In the genomic region with DNA sequence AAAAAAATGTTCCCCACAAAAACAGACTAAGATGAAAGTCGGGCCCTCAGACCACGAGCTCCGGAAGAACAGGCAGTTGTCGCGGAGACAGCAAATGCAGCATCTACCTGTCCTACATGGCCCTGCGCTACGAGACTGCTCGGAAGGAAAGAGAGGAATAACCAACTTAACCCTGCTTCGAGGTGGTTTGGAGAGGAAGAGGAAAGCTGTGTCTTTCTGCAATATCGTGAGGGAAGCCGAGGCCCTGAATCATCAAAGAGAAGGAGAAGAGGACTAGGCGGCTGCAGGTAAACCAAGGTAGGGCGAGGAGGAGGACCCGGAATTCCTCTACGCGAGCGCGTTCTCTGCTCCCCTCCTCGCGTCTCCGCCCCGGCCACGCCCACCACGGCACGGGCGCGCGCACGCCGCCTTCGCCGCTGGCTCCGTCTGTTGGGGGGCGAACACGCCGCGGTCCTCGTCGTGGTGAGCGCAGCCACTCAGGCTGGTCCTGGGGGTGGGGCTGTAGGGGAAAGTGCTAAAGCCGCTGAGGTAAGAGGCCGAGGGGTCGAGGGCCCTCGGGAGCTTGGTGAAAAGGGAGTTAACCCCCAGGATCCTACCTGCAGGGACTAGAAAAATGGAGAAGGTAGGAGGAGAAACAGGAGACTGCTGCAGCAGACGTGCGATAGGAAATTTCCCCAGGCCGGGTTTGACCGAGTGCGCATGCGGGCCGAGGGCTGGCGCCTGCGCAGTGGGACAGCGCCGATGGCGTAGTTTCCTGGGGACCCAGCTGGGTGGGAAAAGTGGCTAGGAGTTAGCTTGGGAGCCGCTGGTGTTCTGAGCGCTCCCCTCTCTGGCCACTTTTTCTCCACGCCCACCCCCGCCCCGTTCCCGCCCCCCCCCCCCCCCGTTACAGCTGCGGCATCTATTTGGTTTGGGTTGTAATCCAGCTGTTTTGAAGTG, we compare ENCODE assay signal across 8 cellular contexts. TPM values are rescaled to one million over a fixed set of nuclear protein-coding genes. Genes with fewer than 3 reads are reported as not detected.
DNase-seq lines count a peak whose midpoint lies in the region; ATAC-seq and TF ChIP-seq lines count a peak whose summit lies in the region.

A gene (plus strand): TSS at position 402 of the 939 bp plus-strand sequence. CDS start 7,903 bp downstream, outside the sequence.
A gene with protein sequence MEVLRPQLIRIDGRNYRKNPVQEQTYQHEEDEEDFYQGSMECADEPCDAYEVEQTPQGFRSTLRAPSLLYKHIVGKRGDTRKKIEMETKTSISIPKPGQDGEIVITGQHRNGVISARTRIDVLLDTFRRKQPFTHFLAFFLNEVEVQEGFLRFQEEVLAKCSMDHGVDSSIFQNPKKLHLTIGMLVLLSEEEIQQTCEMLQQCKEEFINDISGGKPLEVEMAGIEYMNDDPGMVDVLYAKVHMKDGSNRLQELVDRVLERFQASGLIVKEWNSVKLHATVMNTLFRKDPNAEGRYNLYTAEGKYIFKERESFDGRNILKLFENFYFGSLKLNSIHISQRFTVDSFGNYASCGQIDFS (minus strand): TSS at position 666 of the 939 bp plus-strand sequence. CDS start 2,978 bp downstream, outside the sequence.

- H3K4me3 Mint-ChIP-seq in activated T-cell treated with anti-CD3 and anti-CD28 coated beads, Interleukin-2, amount 50 U/mL, for 24 hours = peak within 1 kb of the TSS; percentile 89

- peaks cover 57% of the 10 kb centered on the region for H3K4me1 Mint-ChIP-seq in activated T-cell treated with anti-CD3 and anti-CD28 coated beads, Interleukin-2, amount 50 U/mL, for 24 hours (ENCODE audit: low read depth)

- TF ChIP-seq POLR2A in erythroblast (IDR thresholded peaks at IDR 0.05; ENCODE audit: low read length) = peak; percentile 98

- no peaks in the 10 kb centered on the region for H3K27me3 Mint-ChIP-seq in activated T-cell treated with anti-CD3 and anti-CD28 coated beads, Interleukin-2, amount 50 U/mL, for 24 hours

- no peaks in the 10 kb centered on the region for H3K9me3 Mint-ChIP-seq in activated T-cell treated with anti-CD3 and anti-CD28 coated beads, Interleukin-2, amount 50 U/mL, for 24 hours

- peak within 1 kb of the TSS; percentile 100 for H3K27ac Mint-ChIP-seq in activated T-cell treated with anti-CD3 and anti-CD28 coated beads, Interleukin-2, amount 50 U/mL, for 24 hours

- DNase-seq in DMS153 treated with DMSO at 0.1 percent for 48 hours (lab: John Stamatoyannopoulos, UW; ENCODE audit: unreplicated experiment) (peak; percentile 87), KG1 (lab: John Stamatoyannopoulos, UW) (peak; percentile 94), erythroblast (lab: John Stamatoyannopoulos, UW) (peak; percentile 94 to 96), mucosa of gallbladder (ENCODE audit: low spot score) (peak; percentile 90)
- DNase-seq in activated T-cell treated with anti-CD3 and anti-CD28 coated beads, Interleukin-2, amount 50 U/mL, for 24 hours = peak; percentile 98
- DNase-seq in stimulated activated CD8-positive, alpha-beta memory T cell treated with anti-CD3 and anti-CD28 coated beads, Interleukin-4, amount 100 ng/mL, for 24 hours (ENCODE audit: low read depth) = peak; percentile 94

- ATAC-seq in GM21717 (IDR thresholded peaks at IDR 0.05; ENCODE audit: unreplicated experiment) = peak; percentile 71

- H3K36me3 Mint-ChIP-seq in activated T-cell treated with anti-CD3 and anti-CD28 coated beads, Interleukin-2, amount 50 U/mL, for 24 hours (ENCODE audit: low read depth) = peaks cover 64% of the 10 kb centered on the region

TF ChIP-seq in PFSK-1, 5 proteins besides CTCF, POLR2A, EP300 and RAD21:
- TF ChIP-seq SIN3A (IDR thresholded peaks at IDR 0.05; ENCODE audit: borderline replicate concordance, insufficient read depth, low read length) (0 out of 2 replicates have a peak, but pooled peaks have one; percentile 58), TAF1 (IDR thresholded peaks at IDR 0.05; ENCODE audit: borderline replicate concordance, insufficient read depth, low read length) (peak; percentile 50; the same call in 1 of the 2 replicates), FOXP2 (optimal IDR thresholded peaks at IDR 0.05; ENCODE audit: borderline replicate concordance, extremely low read depth, extremely low read length, insufficient read depth) (peak; percentile 82), POLR2AphosphoS5 (IDR thresholded peaks at IDR 0.05; ENCODE audit: low read depth, low read length) (peak; percentile 96)
- TF ChIP-seq, protein P1, sequence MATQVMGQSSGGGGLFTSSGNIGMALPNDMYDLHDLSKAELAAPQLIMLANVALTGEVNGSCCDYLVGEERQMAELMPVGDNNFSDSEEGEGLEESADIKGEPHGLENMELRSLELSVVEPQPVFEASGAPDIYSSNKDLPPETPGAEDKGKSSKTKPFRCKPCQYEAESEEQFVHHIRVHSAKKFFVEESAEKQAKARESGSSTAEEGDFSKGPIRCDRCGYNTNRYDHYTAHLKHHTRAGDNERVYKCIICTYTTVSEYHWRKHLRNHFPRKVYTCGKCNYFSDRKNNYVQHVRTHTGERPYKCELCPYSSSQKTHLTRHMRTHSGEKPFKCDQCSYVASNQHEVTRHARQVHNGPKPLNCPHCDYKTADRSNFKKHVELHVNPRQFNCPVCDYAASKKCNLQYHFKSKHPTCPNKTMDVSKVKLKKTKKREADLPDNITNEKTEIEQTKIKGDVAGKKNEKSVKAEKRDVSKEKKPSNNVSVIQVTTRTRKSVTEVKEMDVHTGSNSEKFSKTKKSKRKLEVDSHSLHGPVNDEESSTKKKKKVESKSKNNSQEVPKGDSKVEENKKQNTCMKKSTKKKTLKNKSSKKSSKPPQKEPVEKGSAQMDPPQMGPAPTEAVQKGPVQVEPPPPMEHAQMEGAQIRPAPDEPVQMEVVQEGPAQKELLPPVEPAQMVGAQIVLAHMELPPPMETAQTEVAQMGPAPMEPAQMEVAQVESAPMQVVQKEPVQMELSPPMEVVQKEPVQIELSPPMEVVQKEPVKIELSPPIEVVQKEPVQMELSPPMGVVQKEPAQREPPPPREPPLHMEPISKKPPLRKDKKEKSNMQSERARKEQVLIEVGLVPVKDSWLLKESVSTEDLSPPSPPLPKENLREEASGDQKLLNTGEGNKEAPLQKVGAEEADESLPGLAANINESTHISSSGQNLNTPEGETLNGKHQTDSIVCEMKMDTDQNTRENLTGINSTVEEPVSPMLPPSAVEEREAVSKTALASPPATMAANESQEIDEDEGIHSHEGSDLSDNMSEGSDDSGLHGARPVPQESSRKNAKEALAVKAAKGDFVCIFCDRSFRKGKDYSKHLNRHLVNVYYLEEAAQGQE (IDR thresholded peaks at IDR 0.05; ENCODE audit: insufficient read depth in 1 of 2, low read depth in 2 of 2, low read length in 2 of 2) = no peak

RNA-seq across cellular contexts. Expression of the first gene that starts in this region (rescaled TPM):
- polyA plus RNA-seq in PFSK-1 (2012; ENCODE audit: insufficient read length, low read depth) = 68.3 TPM
- total RNA-seq in mucosa of gallbladder = 128 TPM

RNA-seq across cellular contexts. Expression of the second gene that starts in this region (rescaled TPM):
- polyA plus RNA-seq in PFSK-1 (2012; ENCODE audit: insufficient read length, low read depth) = 17.9 TPM
- total RNA-seq in mucosa of gallbladder = 27.5 TPM

Comparison
In these comparisons a context has a peak if more than half of its experiments do, and no peak if none do; other contexts are left out.
1. Peak in every context shown above with its lines: DNase-seq and ATAC-seq.